Comparison of ENCODE assay signal across 19 cellular contexts in the genomic region with DNA sequence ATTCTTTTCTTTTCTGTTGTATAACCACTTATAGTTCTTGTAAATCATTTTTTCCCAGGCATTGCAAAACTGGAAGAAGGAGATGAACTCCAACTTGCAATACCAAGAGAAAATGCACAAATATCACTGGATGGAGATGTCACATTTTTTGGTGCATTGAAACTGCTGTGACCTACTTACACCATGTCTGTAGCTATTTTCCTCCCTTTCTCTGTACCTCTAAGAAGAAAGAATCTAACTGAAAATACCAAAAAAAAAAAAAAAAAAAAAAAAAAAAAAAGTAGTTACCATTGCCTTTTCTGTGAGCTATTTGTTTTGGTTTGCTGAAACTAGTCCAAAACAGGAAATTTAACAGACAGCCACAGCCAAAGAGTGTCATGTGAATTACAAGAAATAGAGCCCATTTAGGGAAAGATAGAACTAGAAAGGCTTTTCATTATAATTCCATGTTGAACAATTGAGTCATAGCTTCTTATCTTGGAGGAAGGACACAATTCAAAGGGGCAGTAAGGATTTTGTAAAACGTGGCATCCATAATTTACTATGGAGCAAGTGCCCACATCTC. TPM values are rescaled to one million over a fixed set of nuclear protein-coding genes. Genes with fewer than 3 reads are reported as not detected.
DNase-seq lines count a peak whose midpoint lies in the region; ATAC-seq, FAIRE-seq and TF ChIP-seq lines count a peak whose summit lies in the region.
"Had no signal": no experiment of that assay in that cellular context is flagged by ENCODE, and none has a peak within 500 bp of the region (broad histone marks: within the 10 kb centered on the region; RNA-seq: fewer than 3 reads in every experiment).

No MANE protein-coding gene starts in this region.

- H3K27me3 Mint-ChIP-seq in CD4-positive, CD25-positive, alpha-beta regulatory T cell: no peaks in the 10 kb centered on the region
- no peaks in the 10 kb centered on the region for H3K27me3 Mint-ChIP-seq in astrocyte (ENCODE audit: low read depth, unreplicated experiment)

- no peak for FAIRE-seq in astrocyte (lab: Jason Lieb, UNC)
- FAIRE-seq: A549, D721Med, G401.6, H1, K562 had no signal

- H3K36me3 ChIP-seq in CD4-positive, CD25-positive, alpha-beta regulatory T cell (ENCODE audit: control insufficient read depth, insufficient read depth, low read length): no peaks in the 10 kb centered on the region
- H3K36me3 ChIP-seq in astrocyte (ENCODE audit: insufficient read depth, low read length): no peaks in the 10 kb centered on the region

- H4K20me1 ChIP-seq in astrocyte (ENCODE audit: insufficient read depth, low read length): no peaks in the 10 kb centered on the region

- no peak for TF ChIP-seq CTCF in astrocyte (IDR thresholded peaks at IDR 0.05; ENCODE audit: insufficient read depth, low read depth, low read length)

- H3K4me3 Mint-ChIP-seq in CD4-positive, CD25-positive, alpha-beta regulatory T cell: peak overlapping the region in 3 of 4 donors; percentile 22 to 47 (median 30)
- H3K4me3 Mint-ChIP-seq in astrocyte (ENCODE audit: unreplicated experiment): no peak overlapping the region
- H3K4me3 Mint-ChIP-seq: CD14-positive monocyte, HFFc6 had no signal

- no peak overlapping the region for H3K27ac ChIP-seq in CD4-positive, CD25-positive, alpha-beta regulatory T cell (ENCODE audit: insufficient read depth, low read length, poor library complexity, severe bottlenecking)
- no peak overlapping the region for H3K27ac ChIP-seq in astrocyte (ENCODE audit: low read depth, low read length)
- H3K27ac ChIP-seq: A549 had no signal

- H3K79me2 ChIP-seq in astrocyte (ENCODE audit: insufficient read depth, low read length): no peaks in the 10 kb centered on the region

- CTCF ChIA-PET in HEK293T (lab: Yijun Ruan, JAX): no interaction called here

- peaks cover 21% of the 10 kb centered on the region for H3K4me1 ChIP-seq in CD4-positive, CD25-positive, alpha-beta regulatory T cell (ENCODE audit: control insufficient read depth, insufficient read depth, low read length, poor library complexity, severe bottlenecking)
- no peaks in the 10 kb centered on the region for H3K4me1 ChIP-seq in astrocyte (ENCODE audit: insufficient read depth, low read length)
- H3K4me1 ChIP-seq: A549 had no signal

- peak; percentile 67 for ATAC-seq in CD4-positive, CD25-positive, alpha-beta regulatory T cell (ENCODE audit: low read depth in 2 of 2)
- ATAC-seq: A549, K562, PC-3 had no signal

- no peaks in the 10 kb centered on the region for H3K27me3 ChIP-seq in CD4-positive, CD25-positive, alpha-beta regulatory T cell (ENCODE audit: control insufficient read depth, insufficient read depth, low read length)
- no peaks in the 10 kb centered on the region for H3K27me3 ChIP-seq in astrocyte (ENCODE audit: insufficient read depth, low read length)

- peak overlapping the region; percentile 12 for H3K4me3 ChIP-seq in CD4-positive, CD25-positive, alpha-beta regulatory T cell (ENCODE audit: low read depth, low read length)
- H3K4me3 ChIP-seq in astrocyte (ENCODE audit: insufficient read depth, low read depth, low read length): no peak overlapping the region
- H3K4me3 ChIP-seq: A549, K562 had no signal

- no peak overlapping the region for H2AFZ ChIP-seq in astrocyte (ENCODE audit: low read depth, low read length)

- H3K9ac ChIP-seq in astrocyte (ENCODE audit: low read length): no peak overlapping the region

- H3K9me3 Mint-ChIP-seq in CD4-positive, CD25-positive, alpha-beta regulatory T cell: peaks cover 0 to 6% (median 5%) of the 10 kb centered on the region in 7 donors
- H3K9me3 Mint-ChIP-seq in astrocyte (ENCODE audit: unreplicated experiment): peaks cover 2% of the 10 kb centered on the region
- H3K9me3 Mint-ChIP-seq: HFFc6 had no signal

- peak in 2 of 3 donors; percentile 21 to 47 for DNase-seq in CD4-positive, CD25-positive, alpha-beta regulatory T cell
- DNase-seq in OCI-M1 (lab: John Stamatoyannopoulos, UW) (peak; percentile 24), astrocyte (ENCODE audit: low read depth) (peak; percentile 8), midbrain (lab: John Stamatoyannopoulos, UW) (peak; percentile 1), NCI-H1694 treated with DMSO at 0.1 percent for 48 hours (lab: John Stamatoyannopoulos, UW) (no peak), HEK293T (ENCODE audit: extremely low spot score) (no peak), NCI-H1048 (lab: John Stamatoyannopoulos, UW) (no peak)
- DNase-seq: DMS79 treated with DMSO at 0.1 percent for 48 hours, HFFc6, NCI-H2107, NCI-H345, NCI-H69, PC-3 had no signal

- peaks cover 11% of the 10 kb centered on the region for H3K36me3 Mint-ChIP-seq in CD4-positive, CD25-positive, alpha-beta regulatory T cell
- no peaks in the 10 kb centered on the region for H3K36me3 Mint-ChIP-seq in astrocyte (ENCODE audit: low read depth, unreplicated experiment)

- H3K9me3 ChIP-seq in CD4-positive, CD25-positive, alpha-beta regulatory T cell (ENCODE audit: control insufficient read depth in 2 of 2, low read length in 2 of 2): peaks cover 2 to 5% of the 10 kb centered on the region in 2 experiments
- no peaks in the 10 kb centered on the region for H3K9me3 ChIP-seq in astrocyte (ENCODE audit: insufficient read depth, low read depth, low read length)
- H3K9me3 ChIP-seq: A549 had no signal

- peak overlapping the region; percentile 5 to 63 (median 23) for H3K27ac Mint-ChIP-seq in CD4-positive, CD25-positive, alpha-beta regulatory T cell
- H3K27ac Mint-ChIP-seq in astrocyte (ENCODE audit: unreplicated experiment): no peak overlapping the region
- H3K27ac Mint-ChIP-seq: HFFc6 had no signal

- no peak overlapping the region for H3K4me2 ChIP-seq in astrocyte (ENCODE audit: low read length)
- H3K4me2 ChIP-seq: A549 had no signal

- POLR2A ChIA-PET in HEK293T (lab: Yijun Ruan, JAX): no interaction called here

- peaks cover 8 to 21% (median 19%) of the 10 kb centered on the region in 4 donors for H3K4me1 Mint-ChIP-seq in CD4-positive, CD25-positive, alpha-beta regulatory T cell
- H3K4me1 Mint-ChIP-seq in astrocyte (ENCODE audit: low read depth, unreplicated experiment): peaks cover 4% of the 10 kb centered on the region

TF ChIP-seq in HEK293T, 16 proteins besides CTCF, POLR2A, EP300 and RAD21:
- TF ChIP-seq BHLHE40 (IDR thresholded peaks at IDR 0.05; ENCODE audit: borderline replicate concordance): no peak
- TF ChIP-seq ARNT (IDR thresholded peaks at IDR 0.05): no peak
- no peak for TF ChIP-seq FOXA1 (IDR thresholded peaks at IDR 0.05)
- TF ChIP-seq LEF1 (IDR thresholded peaks at IDR 0.05; ENCODE audit: borderline replicate concordance): no peak
- no peak for TF ChIP-seq SP1 (IDR thresholded peaks at IDR 0.05)
- no peak for TF ChIP-seq ZNF384 (IDR thresholded peaks at IDR 0.05)
- no peak for TF ChIP-seq TARDBP (IDR thresholded peaks at IDR 0.05)
- no peak for TF ChIP-seq CTBP1 (IDR thresholded peaks at IDR 0.05; ENCODE audit: borderline replicate concordance)
- no peak for TF ChIP-seq ELF4 (IDR thresholded peaks at IDR 0.05)
- no peak for TF ChIP-seq L3MBTL2 (conservative IDR thresholded peaks at IDR 0.05)
- TF ChIP-seq HDGF (IDR thresholded peaks at IDR 0.05; ENCODE audit: borderline replicate concordance): no peak
- no peak for TF ChIP-seq FOXM1 (IDR thresholded peaks at IDR 0.05; ENCODE audit: borderline replicate concordance)
- no peak for TF ChIP-seq FOXK2 (IDR thresholded peaks at IDR 0.05)
- TF ChIP-seq SUZ12 (IDR thresholded peaks at IDR 0.05): no peak
- no peak for TF ChIP-seq PKNOX1 (IDR thresholded peaks at IDR 0.05)
- no peak for TF ChIP-seq NFRKB (IDR thresholded peaks at IDR 0.05)

RNA-seq across cellular contexts. Expression of gene TNFSF13B, which starts 37.3 kb away (rescaled TPM):
- 5.4 TPM for total RNA-seq in CD4-positive, CD25-positive, alpha-beta regulatory T cell
- polyA plus RNA-seq in CD4-positive, CD25-positive, alpha-beta regulatory T cell: 10 to 100 TPM; 19.9 to 39.8 (median 21.8) TPM
- 0.89 and 1.7 TPM in 2 replicates for total RNA-seq in astrocyte
- total RNA-seq: H1, PC-3 had no signal
- polyA plus RNA-seq: H1 had no signal

Comparison
In these comparisons a context has a peak if more than half of its experiments do, and no peak if none do; other contexts are left out.
1. DNase-seq: peak in CD4-positive, CD25-positive, alpha-beta regulatory T cell (2 of 3), OCI-M1 (single experiment), astrocyte (single experiment) and midbrain (single experiment); none in NCI-H1694 treated with DMSO at 0.1 percent for 48 hours (single experiment), HEK293T (single experiment) and NCI-H1048 (single experiment).